ENCODE assay signal across 1 cellular context in genomic region chr5:154610321-154611154, GRCh38.
A peak's percentile ranks its signal among the peaks of the same experiment; 100 is the strongest.
TF ChIP-seq lines count a peak whose summit lies in the region.

No MANE protein-coding gene starts in this region.

TF ChIP-seq in HEK293, 187 proteins besides CTCF, POLR2A, EP300 and RAD21 (continued from another document):
- no peak for TF ChIP-seq ZSCAN18 (tag by site-specific recombination; IDR thresholded peaks at IDR 0.05)
- no peak for TF ChIP-seq ZNF341 (tag by site-specific recombination; IDR thresholded peaks at IDR 0.05; ENCODE audit: low read depth)
- TF ChIP-seq ZNF658 (tag by site-specific recombination; IDR thresholded peaks at IDR 0.05), result no peak
- no peak for TF ChIP-seq HOXC10 (CRISPR knock-in tag; IDR thresholded peaks at IDR 0.05)
- TF ChIP-seq ZNF629 (tag by site-specific recombination; IDR thresholded peaks at IDR 0.05), result 0 out of 2 replicates have a peak, but pooled peaks have one; percentile 11
- TF ChIP-seq ZSCAN4 (tag by site-specific recombination; IDR thresholded peaks at IDR 0.05), result 0 out of 2 replicates have a peak, but pooled peaks have one; percentile 7
- no peak for TF ChIP-seq KLF7 (tag by site-specific recombination; IDR thresholded peaks at IDR 0.05; ENCODE audit: borderline replicate concordance)
- no peak for TF ChIP-seq ZNF473 (tag by site-specific recombination; IDR thresholded peaks at IDR 0.05)
